In genomic region chr6:87982134-87982533, GRCh38 we compare ENCODE assay signal across 21 cellular contexts.
"Had no signal": no experiment of that assay in that cellular context is flagged by ENCODE, and none has a peak within 500 bp of the region (broad histone marks: within the 10 kb centered on the region; RNA-seq: fewer than 3 reads in every experiment).

No MANE protein-coding gene starts in this region.

- DNase-seq: activated CD4-positive, alpha-beta T cell treated with anti-CD3 and anti-CD28 coated beads for 1 hour; activated CD8-positive, alpha-beta memory T cell treated with anti-CD3 and anti-CD28 coated beads for 24 hours; activated CD8-positive, alpha-beta memory T cell treated with anti-CD3 and anti-CD28 coated beads, Interleukin-2, amount 50 U/mL, for 4 hours; activated T-cell treated with anti-CD3 and anti-CD28 coated beads, Interleukin-2, amount 50 U/mL, for 24 hours; aorta; caudate nucleus; dermis blood vessel endothelial cell; effector CD8-positive, alpha-beta T cell; glutamatergic neuron; hypothalamus; islet precursor cell; lower lobe of right lung; naive B cell; posterior cingulate gyrus; stimulated activated CD4-positive, alpha-beta T cell treated with anti-CD3 and anti-CD28 coated beads, Interleukin-2, amount 100 ng/mL, for 48 hours; stimulated activated CD8-positive, alpha-beta memory T cell treated with anti-CD3 and anti-CD28 coated beads, Interleukin-4, amount 100 ng/mL, for 48 hours; stimulated activated naive CD4-positive, alpha-beta T cell; T-helper 9 cell; testis; trophoblast cell; uterus had no signal

- H3K4me3 ChIP-seq: lower lobe of right lung, testis, uterus had no signal
